ENCODE assay signal across 7 cellular contexts in genomic region chr3:25789209-25789595, GRCh38. TPM values are rescaled to one million over a fixed set of nuclear protein-coding genes. Genes with fewer than 3 reads are reported as not detected.
DNase-seq lines count a peak whose midpoint lies in the region; ATAC-seq and TF ChIP-seq lines count a peak whose summit lies in the region.

No MANE protein-coding gene starts in this region.

- no peaks in the 10 kb centered on the region for H3K9me3 ChIP-seq in iPS-18a (ENCODE audit: control insufficient read depth, low read depth, low read length)

- no peak for ATAC-seq in stimulated activated naive B cell treated with anti-CD40 and anti-IgM and Interleukin-4, amounts not matched to agents 10 μg/mL and 1 μg/mL and 100 μg/mL, for 72 hours (replicated peaks)

- no peaks in the 10 kb centered on the region for H3K9me3 Mint-ChIP-seq in activated T-helper 1 cell treated with anti-CD3 and anti-CD28 coated beads, Interleukin-12 subunit alpha, Interleukin-12 subunit beta, Interleukin-2, Interleukin-4 antibody, amounts not matched to agents 30 ng/mL and 10 ng/mL and 1 ng/mL, durations not matched to agents 14 hours and 24 hours and 36 hours
- no peaks in the 10 kb centered on the region for H3K9me3 Mint-ChIP-seq in stimulated activated naive B cell treated with anti-CD40 and anti-IgM and Interleukin-4, amounts not matched to agents 10 μg/mL and 1 μg/mL and 100 μg/mL, for 72 hours

- TF ChIP-seq CTCF in HFF-Myc (IDR thresholded peaks at IDR 0.05; ENCODE audit: low read depth, low read length, missing control alignments), result no peak
- TF ChIP-seq CTCF in RWPE1 (conservative IDR thresholded peaks at IDR 0.05; ENCODE audit: low read depth), result no peak
- TF ChIP-seq CTCF in GM10248 (IDR thresholded peaks at IDR 0.05; ENCODE audit: control extremely low read depth, extremely low read depth, low read depth, missing control alignments), result no peak

- no peaks in the 10 kb centered on the region for H3K36me3 ChIP-seq in iPS-18a (ENCODE audit: control insufficient read depth, low read depth, low read length)

- no peaks in the 10 kb centered on the region for H3K27me3 Mint-ChIP-seq in activated T-helper 1 cell treated with anti-CD3 and anti-CD28 coated beads, Interleukin-12 subunit alpha, Interleukin-12 subunit beta, Interleukin-2, Interleukin-4 antibody, amounts not matched to agents 30 ng/mL and 10 ng/mL and 1 ng/mL, durations not matched to agents 14 hours and 24 hours and 36 hours (ENCODE audit: insufficient read depth)
- no peaks in the 10 kb centered on the region for H3K27me3 Mint-ChIP-seq in stimulated activated naive B cell treated with anti-CD40 and anti-IgM and Interleukin-4, amounts not matched to agents 10 μg/mL and 1 μg/mL and 100 μg/mL, for 72 hours

- CTCF ChIA-PET in RWPE1 (lab: Yijun Ruan, JAX) (no interaction called here), GM10248 (lab: Yijun Ruan, JAX) (interaction anchor here (1.2 to 1.3 kb wide), 2 partner anchors 13 to 194 kb away, joined by 3 read pairs; no protein-coding TSS in a partner anchor)

- peak overlapping the region; percentile 99 for H3K27ac Mint-ChIP-seq in activated T-helper 1 cell treated with anti-CD3 and anti-CD28 coated beads, Interleukin-12 subunit alpha, Interleukin-12 subunit beta, Interleukin-2, Interleukin-4 antibody, amounts not matched to agents 30 ng/mL and 10 ng/mL and 1 ng/mL, durations not matched to agents 14 hours and 24 hours and 36 hours
- peak overlapping the region; percentile 98 for H3K27ac Mint-ChIP-seq in stimulated activated naive B cell treated with anti-CD40 and anti-IgM and Interleukin-4, amounts not matched to agents 10 μg/mL and 1 μg/mL and 100 μg/mL, for 72 hours

- peak overlapping the region; percentile 62 for H3K9ac ChIP-seq in iPS-18a (ENCODE audit: low read length)

- H3K36me3 Mint-ChIP-seq in activated T-helper 1 cell treated with anti-CD3 and anti-CD28 coated beads, Interleukin-12 subunit alpha, Interleukin-12 subunit beta, Interleukin-2, Interleukin-4 antibody, amounts not matched to agents 30 ng/mL and 10 ng/mL and 1 ng/mL, durations not matched to agents 14 hours and 24 hours and 36 hours (ENCODE audit: low read depth), result peaks cover 13% of the 10 kb centered on the region
- peaks cover 6 to 13% of the 10 kb centered on the region in 2 donors for H3K36me3 Mint-ChIP-seq in stimulated activated naive B cell treated with anti-CD40 and anti-IgM and Interleukin-4, amounts not matched to agents 10 μg/mL and 1 μg/mL and 100 μg/mL, for 72 hours

- H3K4me3 Mint-ChIP-seq in activated T-helper 1 cell treated with anti-CD3 and anti-CD28 coated beads, Interleukin-12 subunit alpha, Interleukin-12 subunit beta, Interleukin-2, Interleukin-4 antibody, amounts not matched to agents 30 ng/mL and 10 ng/mL and 1 ng/mL, durations not matched to agents 14 hours and 24 hours and 36 hours, result peak overlapping the region; percentile 95
- H3K4me3 Mint-ChIP-seq in stimulated activated naive B cell treated with anti-CD40 and anti-IgM and Interleukin-4, amounts not matched to agents 10 μg/mL and 1 μg/mL and 100 μg/mL, for 72 hours, result peak overlapping the region; percentile 91

- no peak for DNase-seq in HFF-Myc (ENCODE audit: extremely low read depth, low read depth)
- no peak for DNase-seq in activated T-helper 1 cell treated with anti-CD3 and anti-CD28 coated beads, Interleukin-12 subunit alpha, Interleukin-12 subunit beta, Interleukin-2, Interleukin-4 antibody, amounts not matched to agents 30 ng/mL and 10 ng/mL and 1 ng/mL, durations not matched to agents 14 hours and 24 hours and 36 hours (ENCODE audit: low spot score)
- no peak for DNase-seq in stimulated activated naive B cell treated with anti-CD40 and anti-IgM and Interleukin-4, amounts not matched to agents 10 μg/mL and 1 μg/mL and 100 μg/mL, for 72 hours
- DNase-seq in RWPE1 (ENCODE audit: low spot score), result no peak
- no peak for DNase-seq in GM10248 (ENCODE audit: extremely low spot score)
- no peak for DNase-seq in dermis blood vessel endothelial cell

- POLR2A ChIA-PET in RWPE1 (lab: Yijun Ruan, JAX; ENCODE audit: low non-redundant PET) (no interaction called here), GM10248 (lab: Yijun Ruan, JAX) (no interaction called here)

- H3K4me3 ChIP-seq in HFF-Myc (replicated peaks; ENCODE audit: low read depth, low read length) (peak overlapping the region; percentile 56), iPS-18a (ENCODE audit: low read length) (peak overlapping the region; percentile 69)

- H3K27ac ChIP-seq in iPS-18a (ENCODE audit: low read length), result no peak overlapping the region
- H3K27ac ChIP-seq in RWPE1, result no peak overlapping the region

- intact Hi-C loops in activated T-helper 1 cell treated with anti-CD3 and anti-CD28 coated beads, Interleukin-12 subunit alpha, Interleukin-12 subunit beta, Interleukin-2, Interleukin-4 antibody, amounts not matched to agents 30 ng/mL and 10 ng/mL and 1 ng/mL, durations not matched to agents 14 hours and 24 hours and 36 hours (cut with micrococcal nuclease), result loop anchor here (10.0 kb wide), 1 partner anchor 1874 kb away; the partner anchor contains the start of genes NKIRAS1 and RPL15

- H3K4me1 ChIP-seq in iPS-18a (ENCODE audit: control insufficient read depth, low read depth, low read length), result peaks cover 13% of the 10 kb centered on the region

- peaks cover 57% of the 10 kb centered on the region for H3K4me1 Mint-ChIP-seq in activated T-helper 1 cell treated with anti-CD3 and anti-CD28 coated beads, Interleukin-12 subunit alpha, Interleukin-12 subunit beta, Interleukin-2, Interleukin-4 antibody, amounts not matched to agents 30 ng/mL and 10 ng/mL and 1 ng/mL, durations not matched to agents 14 hours and 24 hours and 36 hours (ENCODE audit: low read depth)
- H3K4me1 Mint-ChIP-seq in stimulated activated naive B cell treated with anti-CD40 and anti-IgM and Interleukin-4, amounts not matched to agents 10 μg/mL and 1 μg/mL and 100 μg/mL, for 72 hours, result peaks cover 17 to 22% of the 10 kb centered on the region in 2 donors

- H3K27me3 ChIP-seq in iPS-18a (ENCODE audit: control insufficient read depth, insufficient read depth, low read length), result peaks cover 6% of the 10 kb centered on the region

RNA-seq across cellular contexts. Expression of gene OXSM, which starts 0.7 kb away (rescaled TPM):
- 15.2 and 15.4 TPM in 2 replicates for total RNA-seq in activated T-helper 1 cell treated with anti-CD3 and anti-CD28 coated beads, Interleukin-12 subunit alpha, Interleukin-12 subunit beta, Interleukin-2, Interleukin-4 antibody, amounts not matched to agents 30 ng/mL and 10 ng/mL and 1 ng/mL, durations not matched to agents 14 hours and 24 hours and 36 hours
- total RNA-seq in dermis blood vessel endothelial cell, result 11.0 and 11.1 TPM in 2 replicates

RNA-seq across cellular contexts. Expression of gene NGLY1, which starts 6.0 kb away (rescaled TPM):
- 57.9 and 59.2 TPM in 2 replicates for total RNA-seq in activated T-helper 1 cell treated with anti-CD3 and anti-CD28 coated beads, Interleukin-12 subunit alpha, Interleukin-12 subunit beta, Interleukin-2, Interleukin-4 antibody, amounts not matched to agents 30 ng/mL and 10 ng/mL and 1 ng/mL, durations not matched to agents 14 hours and 24 hours and 36 hours
- 39.9 and 45.9 TPM in 2 replicates for total RNA-seq in dermis blood vessel endothelial cell
